ENCODE assay signal across 24 cellular contexts in the genomic region with DNA sequence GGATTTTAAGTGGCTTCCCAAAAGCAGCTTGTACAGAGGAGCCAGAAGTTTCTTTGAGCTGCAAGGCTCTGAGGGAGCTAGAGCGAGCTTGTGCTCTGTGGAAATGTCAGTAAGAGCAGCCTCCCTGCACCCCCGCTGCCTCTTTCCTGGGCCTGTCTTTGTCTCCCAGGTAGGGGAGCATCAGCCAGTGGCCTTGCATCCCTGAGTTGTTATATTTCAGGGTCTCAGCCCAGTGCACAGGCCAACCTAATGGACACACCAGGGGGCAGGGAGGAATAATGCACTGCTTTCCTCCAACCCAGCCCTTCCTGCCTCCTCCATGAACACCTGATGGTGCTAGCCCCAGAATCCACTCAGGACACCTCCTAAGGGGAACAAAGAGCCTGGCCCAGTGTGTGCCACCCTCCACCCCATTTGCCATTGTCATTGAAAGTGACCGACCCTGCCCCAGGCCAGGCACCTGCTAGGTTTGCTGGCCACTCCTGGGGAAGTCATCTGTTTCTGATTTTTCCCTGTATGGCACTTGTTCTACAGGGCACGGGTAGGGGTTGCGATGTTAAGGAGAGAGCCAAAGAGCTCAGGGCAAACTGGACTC. TPM values are rescaled to one million over a fixed set of nuclear protein-coding genes. Genes with fewer than 3 reads are reported as not detected.
"Had no signal": no experiment of that assay in that cellular context is flagged by ENCODE, and none has a peak within 500 bp of the region (broad histone marks: within the 10 kb centered on the region; RNA-seq: fewer than 3 reads in every experiment).

No MANE protein-coding gene starts in this region.

- H3K27ac Mint-ChIP-seq: activated naive CD4-positive, alpha-beta T cell treated with anti-CD3 and anti-CD28 coated beads, Interleukin-2, amount 10 ng/mL, durations not matched to agents 7 days and 5 days; activated naive CD8-positive, alpha-beta T cell treated with anti-CD3 and anti-CD28 coated beads for 36 hours; activated T-helper 17 cell treated with anti-CD3 and anti-CD28 coated beads, Interleukin-2, amount 50 U/mL, for 72 hours had no signal

- H3K9me3 Mint-ChIP-seq: activated naive CD4-positive, alpha-beta T cell treated with anti-CD3 and anti-CD28 coated beads, Interleukin-2, amount 10 ng/mL, durations not matched to agents 7 days and 5 days; activated naive CD8-positive, alpha-beta T cell treated with anti-CD3 and anti-CD28 coated beads for 36 hours; activated T-helper 17 cell treated with anti-CD3 and anti-CD28 coated beads, Interleukin-2, amount 50 U/mL, for 72 hours had no signal

- H3K27me3 ChIP-seq: SJCRH30 had no signal

- H3K9ac ChIP-seq: SK-N-SH had no signal

- H3K4me1 Mint-ChIP-seq: activated naive CD4-positive, alpha-beta T cell treated with anti-CD3 and anti-CD28 coated beads, Interleukin-2, amount 10 ng/mL, durations not matched to agents 7 days and 5 days had no signal

- FAIRE-seq: K562 had no signal

- H3K4me3 Mint-ChIP-seq: activated naive CD4-positive, alpha-beta T cell treated with anti-CD3 and anti-CD28 coated beads, Interleukin-2, amount 10 ng/mL, durations not matched to agents 7 days and 5 days; activated naive CD8-positive, alpha-beta T cell treated with anti-CD3 and anti-CD28 coated beads for 36 hours; activated T-helper 17 cell treated with anti-CD3 and anti-CD28 coated beads, Interleukin-2, amount 50 U/mL, for 72 hours had no signal

- H3K9me3 ChIP-seq: SJCRH30, SK-N-SH had no signal

- H3K36me3 Mint-ChIP-seq: activated naive CD4-positive, alpha-beta T cell treated with anti-CD3 and anti-CD28 coated beads, Interleukin-2, amount 10 ng/mL, durations not matched to agents 7 days and 5 days; activated naive CD8-positive, alpha-beta T cell treated with anti-CD3 and anti-CD28 coated beads for 36 hours had no signal

- H3K4me3 ChIP-seq: K562, SJCRH30 had no signal

- H3K4me2 ChIP-seq: SK-N-SH had no signal

- H3K36me3 ChIP-seq: SJCRH30 had no signal

- H3K27ac ChIP-seq: SJCRH30, VCaP had no signal

- H3K4me1 ChIP-seq: SJCRH30 had no signal

- DNase-seq: activated CD4-positive, alpha-beta T cell treated with anti-CD3 and anti-CD28 coated beads for 48 hours; activated CD4-positive, alpha-beta T cell treated with anti-CD3 and anti-CD28 coated beads, Interleukin-2, amount 50 U/mL, for 4 hours; activated gamma-delta T cell; activated naive CD4-positive, alpha-beta T cell treated with anti-CD3 and anti-CD28 coated beads, Interleukin-2, amount 10 ng/mL, durations not matched to agents 7 days and 5 days; activated naive CD8-positive, alpha-beta T cell treated with anti-CD3 and anti-CD28 coated beads for 36 hours; activated T-cell treated with anti-CD3 and anti-CD28 coated beads for 4 hours; activated T-cell treated with anti-CD3 and anti-CD28 coated beads, Interleukin-2, amount 50 U/mL, for 48 hours; Karpas-422; MM.1S; NCI-H1694; NCI-H2029 treated with DMSO at 0.1 percent for 48 hours; NCI-H510A treated with DMSO at 0.1 percent for 48 hours; NCI-H69; NK-92 treated with Interleukin-12 subunit alpha and Interleukin-12 subunit beta, amount 100 ng/mL, for 24 hours; OCI-M1; Right ventricle myocardium superior; RPMI8226; SJCRH30; SK-N-SH; T-helper 1 cell had no signal

RNA-seq across cellular contexts. Expression of gene TPPP3, which starts 6.3 kb away (rescaled TPM):
- total RNA-seq: activated naive CD8-positive, alpha-beta T cell treated with anti-CD3 and anti-CD28 coated beads for 36 hours; T-helper 2 cell treated with Interferon-gamma antibody and Interleukin-4, amounts not matched to agents 100 ng/mL and 5 ng/mL, for 36 hours had no signal

RNA-seq across cellular contexts. Expression of gene ZDHHC1, which starts 29.3 kb away (rescaled TPM):
- total RNA-seq: SJCRH30 had no signal
